In genomic region chr14:21734457-21735074, GRCh38 we compare ENCODE assay signal across 2 cellular contexts.
TF ChIP-seq lines count a peak whose summit lies in the region.

No MANE protein-coding gene starts in this region.

TF ChIP-seq in HEK293, 187 proteins besides CTCF, POLR2A, EP300 and RAD21 (continued from another document):
- no peak for TF ChIP-seq ZNF76 (tag by site-specific recombination; IDR thresholded peaks at IDR 0.05; ENCODE audit: borderline replicate concordance, low read depth)
TF ChIP-seq in HEK293: peak in this region for 2.

TF ChIP-seq in GM12878, 131 proteins besides CTCF, POLR2A, EP300 and RAD21 (continued from another document):
- TF ChIP-seq CUX1 (IDR thresholded peaks at IDR 0.05; ENCODE audit: insufficient replicate concordance, low read depth, low read length) (no peak), E4F1 (IDR thresholded peaks at IDR 0.05; ENCODE audit: borderline replicate concordance, partially characterized antibody) (no peak), MEF2B (IDR thresholded peaks at IDR 0.05; ENCODE audit: partially characterized antibody, poor library complexity, severe bottlenecking) (no peak), MEF2A (IDR thresholded peaks at IDR 0.05; ENCODE audit: insufficient read depth, low read depth, low read length) (no peak), CBX5 (IDR thresholded peaks at IDR 0.05; ENCODE audit: low read depth) (no peak), PML (IDR thresholded peaks at IDR 0.05; ENCODE audit: low read length) (no peak), RB1 (IDR thresholded peaks at IDR 0.05; ENCODE audit: borderline replicate concordance) (no peak), NFYA (IDR thresholded peaks at IDR 0.05; ENCODE audit: borderline replicate concordance, low read depth, low read length) (no peak), SUPT20H (IDR thresholded peaks at IDR 0.05; ENCODE audit: borderline replicate concordance, control insufficient read depth, low read depth, low read length) (no peak), RFX5 (IDR thresholded peaks at IDR 0.05; ENCODE audit: low read depth, low read length) (no peak), ATF7 (IDR thresholded peaks at IDR 0.05; ENCODE audit: low read depth) (no peak), ZBTB11 (CRISPR knock-in tag; IDR thresholded peaks at IDR 0.05) (no peak), CHD4 (IDR thresholded peaks at IDR 0.05) (no peak), ZBED1 (IDR thresholded peaks at IDR 0.05; ENCODE audit: borderline replicate concordance) (no peak)
